ENCODE assay signal across 1 cellular context in the genomic region with DNA sequence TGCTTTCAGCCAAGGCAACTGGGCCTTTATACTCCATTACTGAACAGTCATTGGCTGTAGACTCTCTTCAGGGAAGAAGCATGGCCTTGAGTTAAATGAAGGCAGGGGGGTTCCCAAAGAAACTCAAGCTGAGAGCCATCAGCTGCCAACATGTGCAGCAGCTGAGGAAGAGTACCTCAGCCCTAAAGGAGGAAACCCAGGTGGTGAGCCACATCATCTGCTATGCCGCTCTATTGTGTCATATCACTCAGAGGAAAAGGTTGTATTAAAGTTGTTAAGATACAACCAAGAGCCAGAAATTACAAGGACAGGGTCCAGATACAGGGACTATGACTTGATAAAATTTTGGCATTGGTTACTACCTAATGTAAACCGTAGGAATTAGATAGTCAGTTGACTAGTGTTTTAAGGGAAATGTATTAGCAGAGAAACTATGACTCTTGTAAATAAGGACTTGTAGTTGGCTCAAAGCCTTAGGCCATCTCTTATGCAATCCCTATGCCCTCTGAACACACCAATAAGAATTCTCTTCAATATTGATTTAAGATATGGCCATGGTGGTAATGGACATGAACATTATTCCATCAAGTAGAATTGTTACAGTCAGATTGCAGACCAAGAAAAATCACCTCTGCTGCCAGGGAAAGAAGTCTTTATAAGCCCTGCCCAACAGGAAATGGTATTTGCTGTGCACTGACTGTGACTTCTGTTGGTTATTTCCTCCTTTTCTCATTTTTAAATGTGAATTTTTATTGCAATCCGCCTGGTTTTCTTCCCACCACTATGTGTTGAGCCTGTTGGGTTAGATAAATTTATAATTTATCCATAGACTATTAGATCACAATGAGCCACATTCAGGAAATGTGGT.
TF ChIP-seq lines count a peak whose summit lies in the region.

No MANE protein-coding gene starts in this region.

TF ChIP-seq in GM23338, 12 proteins besides CTCF, POLR2A, EP300 and RAD21 (continued from another document):
- TF ChIP-seq NANOG (IDR thresholded peaks at IDR 0.05; ENCODE audit: borderline replicate concordance), result no peak
- TF ChIP-seq EZH2 (IDR thresholded peaks at IDR 0.05; ENCODE audit: low read depth, unreplicated experiment), result no peak
- TF ChIP-seq, protein P1, sequence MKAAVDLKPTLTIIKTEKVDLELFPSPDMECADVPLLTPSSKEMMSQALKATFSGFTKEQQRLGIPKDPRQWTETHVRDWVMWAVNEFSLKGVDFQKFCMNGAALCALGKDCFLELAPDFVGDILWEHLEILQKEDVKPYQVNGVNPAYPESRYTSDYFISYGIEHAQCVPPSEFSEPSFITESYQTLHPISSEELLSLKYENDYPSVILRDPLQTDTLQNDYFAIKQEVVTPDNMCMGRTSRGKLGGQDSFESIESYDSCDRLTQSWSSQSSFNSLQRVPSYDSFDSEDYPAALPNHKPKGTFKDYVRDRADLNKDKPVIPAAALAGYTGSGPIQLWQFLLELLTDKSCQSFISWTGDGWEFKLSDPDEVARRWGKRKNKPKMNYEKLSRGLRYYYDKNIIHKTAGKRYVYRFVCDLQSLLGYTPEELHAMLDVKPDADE (IDR thresholded peaks at IDR 0.05), result no peak
- no peak for TF ChIP-seq EZH2phosphoT487 (IDR thresholded peaks at IDR 0.05; ENCODE audit: unreplicated experiment)
